Comparison of ENCODE assay signal across 17 cellular contexts in the genomic region with DNA sequence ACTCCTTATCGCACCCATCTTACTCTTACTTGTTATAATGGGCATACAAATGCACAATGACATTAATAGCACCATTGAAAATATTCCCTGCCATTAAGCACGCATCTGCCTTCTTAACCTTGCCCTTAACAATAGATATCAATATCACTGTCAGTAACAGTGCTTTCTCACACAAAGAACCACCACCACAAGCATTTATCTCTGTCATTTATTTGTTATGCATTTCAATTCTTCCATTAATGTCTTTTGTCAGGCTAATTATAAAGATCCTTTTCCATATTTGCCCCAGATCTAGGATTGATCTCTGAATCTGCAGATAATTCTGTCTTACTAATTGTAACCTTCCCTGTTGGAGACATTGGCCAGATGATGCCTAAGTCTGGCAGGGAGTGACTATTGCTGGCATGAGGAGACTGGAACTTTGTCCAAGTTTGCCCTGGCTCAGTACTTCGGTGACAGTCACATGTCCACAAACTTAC.
"Had no signal": no experiment of that assay in that cellular context is flagged by ENCODE, and none has a peak within 500 bp of the region (broad histone marks: within the 10 kb centered on the region; RNA-seq: fewer than 3 reads in every experiment).

No MANE protein-coding gene starts in this region.

- H3K36me3 ChIP-seq: prostate gland, sigmoid colon, spleen, stomach, upper lobe of right lung had no signal

- ATAC-seq: activated CD8-positive, alpha-beta memory T cell treated with anti-CD3 and anti-CD28 coated beads, Interleukin-2, amount 10 ng/mL, durations not matched to agents 7 days and 5 days; activated naive CD8-positive, alpha-beta T cell treated with anti-CD3 and anti-CD28 coated beads, Interleukin-2, amount 50 U/mL, for 24 hours; upper lobe of right lung had no signal

- H3K4me1 ChIP-seq: prostate gland, sigmoid colon, spleen, stomach, testis, upper lobe of right lung had no signal

- DNase-seq: activated CD4-positive, alpha-beta T cell treated with anti-CD3 and anti-CD28 coated beads for 1 hour; activated CD4-positive, alpha-beta T cell treated with anti-CD3 and anti-CD28 coated beads, Interleukin-2, amount 50 U/mL, for 4 hours; activated CD8-positive, alpha-beta memory T cell treated with anti-CD3 and anti-CD28 coated beads, Interleukin-2, amount 10 ng/mL, durations not matched to agents 7 days and 5 days; activated naive CD4-positive, alpha-beta T cell treated with anti-CD3 and anti-CD28 coated beads for 36 hours; activated naive CD8-positive, alpha-beta T cell treated with anti-CD3 and anti-CD28 coated beads, Interleukin-2, amount 50 U/mL, for 24 hours; activated T-cell treated with anti-CD3 and anti-CD28 coated beads, Interleukin-2, amount 50 U/mL, for 1 hour; aorta; erythroblast; hippocampal formation; kidney; nephron progenitor cell; sigmoid colon; spleen; stomach; testis; upper lobe of right lung had no signal

- H3K9me3 ChIP-seq: prostate gland, sigmoid colon, spleen, stomach, testis, upper lobe of right lung had no signal

- H3K4me3 ChIP-seq: prostate gland, sigmoid colon, spleen, stomach, testis, upper lobe of right lung had no signal
